In the genomic region with DNA sequence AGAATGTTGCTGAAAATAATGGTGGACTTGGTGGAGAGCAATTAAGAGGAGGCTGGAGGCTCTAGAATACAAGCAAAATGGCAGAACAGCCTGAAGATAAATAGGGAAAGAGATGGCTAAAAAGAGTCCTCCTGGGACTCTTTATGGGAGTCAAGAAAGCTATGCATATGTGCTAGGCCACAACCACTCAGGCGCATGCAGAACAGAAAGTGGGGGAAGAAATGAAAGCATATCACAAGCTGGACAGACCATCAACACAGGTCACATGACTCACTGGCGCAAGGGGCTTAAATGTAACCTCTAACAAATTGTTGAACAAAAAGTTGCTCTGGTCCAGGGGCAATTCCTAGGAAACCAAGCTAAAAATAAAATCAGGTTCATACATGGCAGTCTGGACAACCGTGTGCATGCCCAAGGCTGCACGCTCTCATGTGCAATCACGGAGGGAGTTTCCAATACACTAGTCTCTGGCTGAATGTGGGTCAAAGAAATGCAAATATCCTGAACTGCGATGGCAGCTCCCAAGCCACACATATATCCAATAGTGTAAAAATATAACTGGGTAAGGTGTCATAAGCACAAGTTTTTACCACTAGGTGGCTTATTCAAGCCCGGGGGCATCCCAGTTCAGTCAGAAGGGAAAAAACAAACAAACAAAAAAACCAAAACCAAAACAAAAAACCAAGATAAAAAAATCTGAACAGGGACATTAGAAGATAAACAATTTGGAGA, we compare ENCODE assay signal across 1 cellular context.
TF ChIP-seq lines count a peak whose summit lies in the region.

No MANE protein-coding gene starts in this region.

TF ChIP-seq in A549, 52 proteins besides CTCF, POLR2A, EP300 and RAD21 (continued from another document):
- TF ChIP-seq, protein P1, sequence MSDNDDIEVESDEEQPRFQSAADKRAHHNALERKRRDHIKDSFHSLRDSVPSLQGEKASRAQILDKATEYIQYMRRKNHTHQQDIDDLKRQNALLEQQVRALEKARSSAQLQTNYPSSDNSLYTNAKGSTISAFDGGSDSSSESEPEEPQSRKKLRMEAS (IDR thresholded peaks at IDR 0.05) = no peak
- TF ChIP-seq JUNB (IDR thresholded peaks at IDR 0.05) (no peak), CEBPB (IDR thresholded peaks at IDR 0.05) (no peak), FOXS1 (CRISPR knock-in tag; IDR thresholded peaks at IDR 0.05) (no peak), ZNF302 (CRISPR knock-in tag; IDR thresholded peaks at IDR 0.05) (no peak)
- TF ChIP-seq, protein P2, sequence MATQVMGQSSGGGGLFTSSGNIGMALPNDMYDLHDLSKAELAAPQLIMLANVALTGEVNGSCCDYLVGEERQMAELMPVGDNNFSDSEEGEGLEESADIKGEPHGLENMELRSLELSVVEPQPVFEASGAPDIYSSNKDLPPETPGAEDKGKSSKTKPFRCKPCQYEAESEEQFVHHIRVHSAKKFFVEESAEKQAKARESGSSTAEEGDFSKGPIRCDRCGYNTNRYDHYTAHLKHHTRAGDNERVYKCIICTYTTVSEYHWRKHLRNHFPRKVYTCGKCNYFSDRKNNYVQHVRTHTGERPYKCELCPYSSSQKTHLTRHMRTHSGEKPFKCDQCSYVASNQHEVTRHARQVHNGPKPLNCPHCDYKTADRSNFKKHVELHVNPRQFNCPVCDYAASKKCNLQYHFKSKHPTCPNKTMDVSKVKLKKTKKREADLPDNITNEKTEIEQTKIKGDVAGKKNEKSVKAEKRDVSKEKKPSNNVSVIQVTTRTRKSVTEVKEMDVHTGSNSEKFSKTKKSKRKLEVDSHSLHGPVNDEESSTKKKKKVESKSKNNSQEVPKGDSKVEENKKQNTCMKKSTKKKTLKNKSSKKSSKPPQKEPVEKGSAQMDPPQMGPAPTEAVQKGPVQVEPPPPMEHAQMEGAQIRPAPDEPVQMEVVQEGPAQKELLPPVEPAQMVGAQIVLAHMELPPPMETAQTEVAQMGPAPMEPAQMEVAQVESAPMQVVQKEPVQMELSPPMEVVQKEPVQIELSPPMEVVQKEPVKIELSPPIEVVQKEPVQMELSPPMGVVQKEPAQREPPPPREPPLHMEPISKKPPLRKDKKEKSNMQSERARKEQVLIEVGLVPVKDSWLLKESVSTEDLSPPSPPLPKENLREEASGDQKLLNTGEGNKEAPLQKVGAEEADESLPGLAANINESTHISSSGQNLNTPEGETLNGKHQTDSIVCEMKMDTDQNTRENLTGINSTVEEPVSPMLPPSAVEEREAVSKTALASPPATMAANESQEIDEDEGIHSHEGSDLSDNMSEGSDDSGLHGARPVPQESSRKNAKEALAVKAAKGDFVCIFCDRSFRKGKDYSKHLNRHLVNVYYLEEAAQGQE (IDR thresholded peaks at IDR 0.05) = no peak
